Comparison of ENCODE assay signal across 1 cellular context in the genomic region with DNA sequence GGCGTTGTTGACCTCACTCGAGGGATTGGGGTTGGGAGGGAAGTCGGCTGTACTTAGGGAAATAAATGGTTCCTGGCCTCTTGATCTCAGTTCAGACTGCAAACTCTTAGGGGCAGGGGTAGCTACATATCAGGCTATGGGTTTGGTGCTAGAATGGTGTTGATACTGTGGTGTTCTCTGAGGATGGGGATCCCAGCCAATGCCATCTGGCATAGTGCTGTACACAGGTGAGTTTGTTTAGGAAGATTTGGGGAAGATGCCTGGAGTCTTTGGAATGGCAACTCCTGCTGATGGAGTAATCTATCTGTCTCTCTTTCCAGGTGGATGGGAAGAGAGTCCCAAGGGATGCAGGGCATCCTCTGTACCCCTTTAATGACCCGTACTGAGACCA.
TF ChIP-seq lines count a peak whose summit lies in the region.

No MANE protein-coding gene starts in this region.

TF ChIP-seq in HepG2, 621 proteins besides CTCF, POLR2A, EP300 and RAD21:
- TF ChIP-seq ZKSCAN5 (CRISPR knock-in tag; IDR thresholded peaks at IDR 0.05) (no peak), ZFAT (CRISPR knock-in tag; conservative IDR thresholded peaks at IDR 0.05) (no peak), ZSCAN9 (CRISPR knock-in tag; IDR thresholded peaks at IDR 0.05; ENCODE audit: borderline replicate concordance) (0 out of 2 replicates have a peak, but pooled peaks have one; percentile 3)
